Comparison of ENCODE assay signal across 1 cellular context in genomic region chr19:38900816-38901215, GRCh38.
TF ChIP-seq lines count a peak whose summit lies in the region.

No MANE protein-coding gene starts in this region.

TF ChIP-seq in SK-N-SH, 30 proteins besides CTCF, POLR2A, EP300 and RAD21 (continued from another document):
- TF ChIP-seq REST (IDR thresholded peaks at IDR 0.05; ENCODE audit: low read depth, low read length) (no peak), IRF3 (IDR thresholded peaks at IDR 0.05; ENCODE audit: low read depth, low read length) (no peak), YY1 (IDR thresholded peaks at IDR 0.05; ENCODE audit: low read depth) (no peak), MXI1 (IDR thresholded peaks at IDR 0.05; ENCODE audit: low read depth, low read length) (no peak)
TF ChIP-seq in SK-N-SH: peak in this region for 0.
